In genomic region chr13:21595546-21595822, GRCh38 we compare ENCODE assay signal across 14 cellular contexts. TPM values are rescaled to one million over a fixed set of nuclear protein-coding genes. Genes with fewer than 3 reads are reported as not detected.
DNase-seq lines count a peak whose midpoint lies in the region; ATAC-seq and TF ChIP-seq lines count a peak whose summit lies in the region.
"Had no signal": no experiment of that assay in that cellular context is flagged by ENCODE, and none has a peak within 500 bp of the region (broad histone marks: within the 10 kb centered on the region; RNA-seq: fewer than 3 reads in every experiment).

No MANE protein-coding gene starts in this region.

- no peak overlapping the region for H3K4me2 ChIP-seq in hepatocyte

- POLR2A ChIA-PET in activated CD4-positive, alpha-beta T cell treated with anti-CD3 and anti-CD28 coated beads, Interleukin-2, amount 10 ng/mL, durations not matched to agents 7 days and 5 days (lab: Charles Lee), result no interaction called here

- H3K27me3 Mint-ChIP-seq in dendritic cell treated with granulocyte-macrophage colony-stimulating factor and Interleukin-4, amounts not matched to agents 40 ng/mL and 50 ng/mL, for 4 days, result no peaks in the 10 kb centered on the region
- no peaks in the 10 kb centered on the region for H3K27me3 Mint-ChIP-seq in activated CD4-positive, alpha-beta T cell treated with anti-CD3 and anti-CD28 coated beads, Interleukin-2, amount 10 ng/mL, durations not matched to agents 7 days and 5 days

- TF ChIP-seq POLR2A in GM18505 (IDR thresholded peaks at IDR 0.05; ENCODE audit: borderline replicate concordance, extremely low read depth, insufficient read depth, insufficient read length), result peak; percentile 24

- H3K4me1 ChIP-seq in hepatocyte (ENCODE audit: insufficient read depth), result no peaks in the 10 kb centered on the region

- H3K9me2 ChIP-seq in hepatocyte (replicated peaks; ENCODE audit: insufficient read depth), result no peaks in the 10 kb centered on the region

- no peak overlapping the region for H3K4me3 ChIP-seq in hepatocyte

- H3K4me1 Mint-ChIP-seq in dendritic cell treated with granulocyte-macrophage colony-stimulating factor and Interleukin-4, amounts not matched to agents 40 ng/mL and 50 ng/mL, for 4 days (ENCODE audit: low read depth), result peaks cover 62% of the 10 kb centered on the region
- H3K4me1 Mint-ChIP-seq in activated CD4-positive, alpha-beta T cell treated with anti-CD3 and anti-CD28 coated beads, Interleukin-2, amount 10 ng/mL, durations not matched to agents 7 days and 5 days, result peaks cover 34% of the 10 kb centered on the region

- H4K20me1 ChIP-seq in hepatocyte (ENCODE audit: insufficient read depth, poor library complexity, severe bottlenecking), result peaks cover 8% of the 10 kb centered on the region

- H2AFZ ChIP-seq in hepatocyte, result no peak overlapping the region

- peaks cover 8% of the 10 kb centered on the region for H3K9me3 Mint-ChIP-seq in dendritic cell treated with granulocyte-macrophage colony-stimulating factor and Interleukin-4, amounts not matched to agents 40 ng/mL and 50 ng/mL, for 4 days
- peaks cover 11% of the 10 kb centered on the region for H3K9me3 Mint-ChIP-seq in activated CD4-positive, alpha-beta T cell treated with anti-CD3 and anti-CD28 coated beads, Interleukin-2, amount 10 ng/mL, durations not matched to agents 7 days and 5 days

- H3K27ac ChIP-seq in hepatocyte, result no peak overlapping the region
- H3K27ac ChIP-seq: C4-2B, HL-60 had no signal

- intact Hi-C loops in dendritic cell treated with granulocyte-macrophage colony-stimulating factor and Interleukin-4, amounts not matched to agents 40 ng/mL and 50 ng/mL, for 4 days (cut with micrococcal nuclease), result no loop called here

- H3K79me2 ChIP-seq in hepatocyte, result peaks cover 100% of the 10 kb centered on the region

- no peak overlapping the region for H3K4me3 Mint-ChIP-seq in dendritic cell treated with granulocyte-macrophage colony-stimulating factor and Interleukin-4, amounts not matched to agents 40 ng/mL and 50 ng/mL, for 4 days
- no peak overlapping the region for H3K4me3 Mint-ChIP-seq in activated CD4-positive, alpha-beta T cell treated with anti-CD3 and anti-CD28 coated beads, Interleukin-2, amount 10 ng/mL, durations not matched to agents 7 days and 5 days
- H3K4me3 Mint-ChIP-seq: neural crest cell had no signal

- no peak for TF ChIP-seq CTCF in hepatocyte (IDR thresholded peaks at IDR 0.05; ENCODE audit: poor library complexity)

- CTCF ChIA-PET in activated CD4-positive, alpha-beta T cell treated with anti-CD3 and anti-CD28 coated beads, Interleukin-2, amount 10 ng/mL, durations not matched to agents 7 days and 5 days (lab: Charles Lee), result no interaction called here

- H3K36me3 Mint-ChIP-seq in dendritic cell treated with granulocyte-macrophage colony-stimulating factor and Interleukin-4, amounts not matched to agents 40 ng/mL and 50 ng/mL, for 4 days (ENCODE audit: low read depth), result peaks cover 7% of the 10 kb centered on the region
- peaks cover 32% of the 10 kb centered on the region for H3K36me3 Mint-ChIP-seq in activated CD4-positive, alpha-beta T cell treated with anti-CD3 and anti-CD28 coated beads, Interleukin-2, amount 10 ng/mL, durations not matched to agents 7 days and 5 days (ENCODE audit: low read depth)

- H3K27ac Mint-ChIP-seq in dendritic cell treated with granulocyte-macrophage colony-stimulating factor and Interleukin-4, amounts not matched to agents 40 ng/mL and 50 ng/mL, for 4 days, result peak overlapping the region; percentile 55
- no peak overlapping the region for H3K27ac Mint-ChIP-seq in activated CD4-positive, alpha-beta T cell treated with anti-CD3 and anti-CD28 coated beads, Interleukin-2, amount 10 ng/mL, durations not matched to agents 7 days and 5 days
- H3K27ac Mint-ChIP-seq: activated naive CD4-positive, alpha-beta T cell treated with anti-CD3 and anti-CD28 coated beads, Interleukin-2, amount 50 U/mL, for 72 hours had no signal

- H3K27me3 ChIP-seq in hepatocyte, result no peaks in the 10 kb centered on the region

- H3K36me3 ChIP-seq in hepatocyte (replicated peaks; ENCODE audit: insufficient read depth, low read depth), result no peaks in the 10 kb centered on the region

- H3K9me3 ChIP-seq in hepatocyte (ENCODE audit: low read depth), result no peaks in the 10 kb centered on the region

- ATAC-seq in GM18505 (IDR thresholded peaks at IDR 0.05; ENCODE audit: unreplicated experiment) (peak; percentile 48), GM21515 (IDR thresholded peaks at IDR 0.05; ENCODE audit: unreplicated experiment) (peak; percentile 59), HG03108 (IDR thresholded peaks at IDR 0.05; ENCODE audit: unreplicated experiment) (peak; percentile 53), HG03469 (IDR thresholded peaks at IDR 0.05; ENCODE audit: unreplicated experiment) (no peak)
- ATAC-seq: activated naive CD4-positive, alpha-beta T cell treated with anti-CD3 and anti-CD28 coated beads, Interleukin-2, amount 50 U/mL, for 72 hours had no signal

- DNase-seq in hepatocyte (ENCODE audit: low spot score) (no peak), DMS153 treated with DMSO at 0.1 percent for 48 hours (lab: John Stamatoyannopoulos, UW; ENCODE audit: unreplicated experiment) (no peak)
- DNase-seq in activated CD4-positive, alpha-beta T cell treated with anti-CD3 and anti-CD28 coated beads, Interleukin-2, amount 10 ng/mL, durations not matched to agents 7 days and 5 days, result no peak
- DNase-seq: NCI-H1436; stimulated activated CD4-positive, alpha-beta T cell treated with anti-CD3 and anti-CD28 coated beads, Interleukin-15, amount 100 ng/mL, for 24 hours had no signal

RNA-seq across cellular contexts. Expression of gene MICU2, which starts 8.5 kb away (rescaled TPM):
- total RNA-seq in hepatocyte, result 78.8 and 95.7 TPM in 2 replicates
- 48.1 and 49.0 TPM in 2 replicates for polyA plus RNA-seq in hepatocyte
- total RNA-seq in activated CD4-positive, alpha-beta T cell treated with anti-CD3 and anti-CD28 coated beads, Interleukin-2, amount 10 ng/mL, durations not matched to agents 7 days and 5 days, result 10 to 100 TPM; 32.0 to 33.9 TPM
